In the genomic region with DNA sequence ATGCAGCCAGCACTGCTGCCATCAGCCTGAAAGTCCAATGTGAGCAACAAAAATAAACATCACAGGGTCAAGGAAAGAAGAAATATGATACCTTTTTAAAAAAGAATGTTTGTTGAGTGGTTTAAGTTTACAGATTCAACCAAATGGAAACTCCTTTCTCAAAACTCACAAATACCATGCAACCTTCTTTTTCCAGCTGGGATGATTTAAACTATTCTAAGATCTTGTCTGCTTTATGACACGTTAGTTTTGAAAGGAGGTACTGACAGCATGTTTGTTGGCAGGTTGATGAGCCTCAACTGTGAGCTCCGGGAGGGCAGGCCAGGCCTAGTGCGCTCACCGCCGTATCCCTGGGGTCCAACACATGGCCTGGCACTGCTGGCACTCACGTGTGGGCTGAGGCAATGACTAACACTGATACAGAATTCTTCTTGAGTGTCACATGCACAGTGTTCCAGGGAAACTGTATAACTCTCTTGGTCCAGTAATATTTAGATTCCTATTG, we compare ENCODE assay signal across 10 cellular contexts. TPM values are rescaled to one million over a fixed set of nuclear protein-coding genes. Genes with fewer than 3 reads are reported as not detected.
DNase-seq lines count a peak whose midpoint lies in the region; ATAC-seq and TF ChIP-seq lines count a peak whose summit lies in the region.
"Had no signal": no experiment of that assay in that cellular context is flagged by ENCODE, and none has a peak within 500 bp of the region (broad histone marks: within the 10 kb centered on the region; RNA-seq: fewer than 3 reads in every experiment).

No MANE protein-coding gene starts in this region.

- ATAC-seq in HG03108 (IDR thresholded peaks at IDR 0.05; ENCODE audit: unreplicated experiment): no peak

- peak overlapping the region; percentile 61 for H3K27ac Mint-ChIP-seq in type B pancreatic cell

- no peak for TF ChIP-seq CTCF in coronary artery (IDR thresholded peaks at IDR 0.05)
- TF ChIP-seq CTCF in type B pancreatic cell (conservative IDR thresholded peaks at IDR 0.05): no peak

- DNase-seq in NCI-H2171 treated with DMSO at 0.1 percent for 48 hours (lab: John Stamatoyannopoulos, UW) (peak; percentile 23), NCI-H2171 (lab: John Stamatoyannopoulos, UW) (no peak), coronary artery (ENCODE audit: low spot score) (no peak), lung microvascular endothelial cell (ENCODE audit: low read depth in 2 of 2) (peak; percentile 55 to 65), type B pancreatic cell (ENCODE audit: extremely low spot score, unreplicated experiment) (no peak), cerebellar cortex (ENCODE audit: low spot score) (no peak)
- DNase-seq in stimulated activated CD8-positive, alpha-beta memory T cell treated with anti-CD3 and anti-CD28 coated beads, Interleukin-4, amount 100 ng/mL, for 48 hours: no peak

- H3K4me1 Mint-ChIP-seq in type B pancreatic cell (ENCODE audit: unreplicated experiment): peaks cover 41% of the 10 kb centered on the region

- H3K36me3 Mint-ChIP-seq in type B pancreatic cell: peaks cover 5% of the 10 kb centered on the region

- H3K9me3 Mint-ChIP-seq in type B pancreatic cell: no peaks in the 10 kb centered on the region
- H3K9me3 Mint-ChIP-seq: central memory CD8-positive, alpha-beta T cell had no signal

- H3K4me3 Mint-ChIP-seq in type B pancreatic cell: peak overlapping the region; percentile 37
- H3K4me3 Mint-ChIP-seq: central memory CD8-positive, alpha-beta T cell had no signal

- H3K27me3 Mint-ChIP-seq in type B pancreatic cell: no peaks in the 10 kb centered on the region
- H3K27me3 Mint-ChIP-seq: central memory CD8-positive, alpha-beta T cell had no signal

- H3K27ac ChIP-seq in coronary artery: peak overlapping the region; percentile 29 to 65
- H3K27ac ChIP-seq: neutrophil had no signal

- no peak overlapping the region for H3K4me3 ChIP-seq in coronary artery

RNA-seq across cellular contexts. Expression of a gene that starts 46.7 kb away (rescaled TPM):
- total RNA-seq in lung microvascular endothelial cell (16.1 and 25.0 TPM in 2 replicates), type B pancreatic cell (ENCODE audit: low replicate concordance) (14.6 and 17.8 TPM in 2 replicates)

Comparison
In these comparisons a context has a peak if more than half of its experiments do, and no peak if none do; other contexts are left out.
1. DNase-seq: peak in NCI-H2171 treated with DMSO at 0.1 percent for 48 hours (single experiment) and lung microvascular endothelial cell (2 of 2); none in NCI-H2171 (single experiment), coronary artery (single experiment), type B pancreatic cell (single experiment), cerebellar cortex (single experiment) and stimulated activated CD8-positive, alpha-beta memory T cell treated with anti-CD3 and anti-CD28 coated beads, Interleukin-4, amount 100 ng/mL, for 48 hours (single experiment).